In the genomic region with DNA sequence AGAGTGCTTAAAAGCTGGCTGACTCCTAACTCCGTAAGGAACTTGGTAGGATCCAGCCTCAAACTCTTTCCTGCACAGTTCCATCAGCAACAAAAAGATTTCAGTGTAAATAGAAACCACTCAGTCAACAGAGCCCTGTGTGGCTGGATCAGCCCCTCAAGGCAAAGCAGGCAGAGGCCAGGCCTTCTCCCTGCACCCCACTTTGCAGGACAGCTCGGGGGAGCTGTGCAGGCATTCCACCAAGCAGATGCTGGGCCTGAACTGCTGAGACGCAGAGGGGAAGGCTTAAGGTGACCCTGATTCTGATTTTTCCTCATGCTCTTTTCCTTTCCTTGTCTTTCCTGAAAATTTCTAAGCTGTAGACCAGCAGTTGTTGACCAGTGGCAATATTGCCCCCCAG, we compare ENCODE assay signal across 18 cellular contexts.
DNase-seq lines count a peak whose midpoint lies in the region; ATAC-seq and TF ChIP-seq lines count a peak whose summit lies in the region.
"Had no signal": no experiment of that assay in that cellular context is flagged by ENCODE, and none has a peak within 500 bp of the region (broad histone marks: within the 10 kb centered on the region; RNA-seq: fewer than 3 reads in every experiment).

No MANE protein-coding gene starts in this region.

- peaks cover 42 to 60% of the 10 kb centered on the region in 2 donors for H3K36me3 Mint-ChIP-seq in activated naive CD4-positive, alpha-beta T cell treated with anti-CD3 and anti-CD28 coated beads, Interleukin-2, amount 50 U/mL, for 72 hours
- H3K36me3 Mint-ChIP-seq in activated naive CD4-positive, alpha-beta T cell treated with anti-CD3 and anti-CD28 coated beads, Interleukin-2, amount 10 ng/mL, durations not matched to agents 7 days and 5 days, result peaks cover 66% of the 10 kb centered on the region
- peaks cover 68% of the 10 kb centered on the region for H3K36me3 Mint-ChIP-seq in activated CD4-positive, alpha-beta T cell treated with anti-CD3 and anti-CD28 coated beads, Interleukin-2, amount 10 ng/mL, durations not matched to agents 24 days and 14 days (ENCODE audit: low read depth)

- peak overlapping the region; percentile 97 for H3K27ac ChIP-seq in Karpas-422 (ENCODE audit: low read length)
- no peak overlapping the region for H3K27ac ChIP-seq in neuronal stem cell (replicated peaks; ENCODE audit: low read length)
- H3K27ac ChIP-seq in Peyer's patch, result no peak overlapping the region
- H3K27ac ChIP-seq: C4-2B, KMS-11 had no signal

- H3K4me2 ChIP-seq in Karpas-422 (ENCODE audit: low read depth, low read length, poor library complexity, severe bottlenecking) (peak overlapping the region; percentile 54), neuronal stem cell (ENCODE audit: insufficient read depth, low read length, poor library complexity, severe bottlenecking) (no peak overlapping the region)
- H3K4me2 ChIP-seq: A549, KMS-11 had no signal

- no peaks in the 10 kb centered on the region for H3K27me3 ChIP-seq in Karpas-422 (ENCODE audit: low read length)
- H3K27me3 ChIP-seq in neuronal stem cell (ENCODE audit: control insufficient read depth in 3 of 3, insufficient read depth in 3 of 3, low read depth in 1 of 3, low read length in 3 of 3), result no peaks in the 10 kb centered on the region
- H3K27me3 ChIP-seq in Peyer's patch, result no peaks in the 10 kb centered on the region
- H3K27me3 ChIP-seq: MG63 had no signal

- H3K36me3 ChIP-seq in Karpas-422 (ENCODE audit: insufficient read depth, low read length) (peaks cover 58% of the 10 kb centered on the region), neuronal stem cell (replicated peaks in 1 of 2; ENCODE audit: control insufficient read depth in 2 of 2, insufficient read depth in 2 of 2, low read length in 2 of 2) (no peaks in the 10 kb centered on the region), Peyer's patch (peaks cover 0 to 4% (median 0%) of the 10 kb centered on the region in 3 donors)
- H3K36me3 ChIP-seq: MG63 had no signal

- no peak overlapping the region for H2BK12ac ChIP-seq in neuronal stem cell (ENCODE audit: low read length)

- no CpG with 5 or more reads among the region's 3 CpGs for WGBS in neuronal stem cell (ENCODE audit: extremely low coverage in 2 of 2, insufficient read length in 2 of 2, insufficient replicate concordance in 1 of 2), 2 donors

- H3K9me3 ChIP-seq in Karpas-422 (ENCODE audit: low read length) (no peaks in the 10 kb centered on the region), neuronal stem cell (replicated peaks in 1 of 2; ENCODE audit: control insufficient read depth in 2 of 2, insufficient read depth in 1 of 2, low read depth in 1 of 2, low read length in 2 of 2) (peaks cover 0 to 6% of the 10 kb centered on the region in 2 donors), Peyer's patch (no peaks in the 10 kb centered on the region)

- no peak overlapping the region for H3K14ac ChIP-seq in neuronal stem cell (ENCODE audit: low read length)

- H2AK5ac ChIP-seq in neuronal stem cell (ENCODE audit: low read depth, low read length), result no peak overlapping the region

- H3K4me1 ChIP-seq in Karpas-422 (ENCODE audit: low read length) (peaks cover 86% of the 10 kb centered on the region), neuronal stem cell (ENCODE audit: control insufficient read depth in 2 of 2, insufficient read depth in 1 of 2, low read depth in 1 of 2, low read length in 2 of 2) (peaks cover 10 to 12% of the 10 kb centered on the region in 2 donors), Peyer's patch (peaks cover 0 to 7% (median under 1%) of the 10 kb centered on the region in 4 donors)

- H3K4me1 Mint-ChIP-seq in activated naive CD4-positive, alpha-beta T cell treated with anti-CD3 and anti-CD28 coated beads, Interleukin-2, amount 10 ng/mL, durations not matched to agents 7 days and 5 days, result peaks cover 2% of the 10 kb centered on the region
- H3K4me1 Mint-ChIP-seq in activated CD4-positive, alpha-beta T cell treated with anti-CD3 and anti-CD28 coated beads, Interleukin-2, amount 10 ng/mL, durations not matched to agents 24 days and 14 days, result peaks cover 31% of the 10 kb centered on the region

- H3K9me2 ChIP-seq in Karpas-422 (replicated peaks; ENCODE audit: insufficient read depth, low read length), result no peaks in the 10 kb centered on the region

- H3K27ac Mint-ChIP-seq in activated naive CD4-positive, alpha-beta T cell treated with anti-CD3 and anti-CD28 coated beads, Interleukin-2, amount 50 U/mL, for 72 hours, result peak overlapping the region; percentile 6 to 22
- no peak overlapping the region for H3K27ac Mint-ChIP-seq in activated naive CD4-positive, alpha-beta T cell treated with anti-CD3 and anti-CD28 coated beads, Interleukin-2, amount 10 ng/mL, durations not matched to agents 7 days and 5 days
- no peak overlapping the region for H3K27ac Mint-ChIP-seq in activated CD4-positive, alpha-beta T cell treated with anti-CD3 and anti-CD28 coated beads, Interleukin-2, amount 10 ng/mL, durations not matched to agents 24 days and 14 days

- no peak overlapping the region for H3K23ac ChIP-seq in neuronal stem cell (ENCODE audit: low read depth, low read length, poor library complexity)

- H3K18ac ChIP-seq in neuronal stem cell (ENCODE audit: low read length), result no peak overlapping the region

- no peak for TF ChIP-seq CTCF in Peyer's patch (IDR thresholded peaks at IDR 0.05)

- H4K91ac ChIP-seq in neuronal stem cell (ENCODE audit: low read depth, low read length, poor library complexity), result no peak overlapping the region

- no peak for DNase-seq in activated naive CD4-positive, alpha-beta T cell treated with anti-CD3 and anti-CD28 coated beads, Interleukin-2, amount 50 U/mL, for 72 hours (ENCODE audit: low spot score in 2 of 2)
- no peak for DNase-seq in activated naive CD4-positive, alpha-beta T cell treated with anti-CD3 and anti-CD28 coated beads, Interleukin-2, amount 10 ng/mL, durations not matched to agents 7 days and 5 days
- DNase-seq in Karpas-422, result peak; percentile 60
- DNase-seq in epidermal melanocyte (ENCODE audit: insufficient read length, low spot score), result peak; percentile 37
- DNase-seq in neuronal stem cell (ENCODE audit: low spot score), result no peak
- no peak for DNase-seq in Peyer's patch
- DNase-seq in activated CD4-positive, alpha-beta T cell treated with anti-CD3 and anti-CD28 coated beads, Interleukin-2, amount 10 ng/mL, durations not matched to agents 24 days and 14 days, result no peak
- DNase-seq: COR-L47, DMS153, H7, MG63, NCI-H1105, NCI-H1694 treated with DMSO at 0.1 percent for 48 hours, NCI-H774 had no signal

- no peak overlapping the region for H2AFZ ChIP-seq in Karpas-422 (ENCODE audit: low read length)
- peak overlapping the region; percentile 20 for H2AFZ ChIP-seq in neuronal stem cell (ENCODE audit: low read length)

- no peak overlapping the region for H3K4me3 Mint-ChIP-seq in activated naive CD4-positive, alpha-beta T cell treated with anti-CD3 and anti-CD28 coated beads, Interleukin-2, amount 10 ng/mL, durations not matched to agents 7 days and 5 days
- H3K4me3 Mint-ChIP-seq in activated CD4-positive, alpha-beta T cell treated with anti-CD3 and anti-CD28 coated beads, Interleukin-2, amount 10 ng/mL, durations not matched to agents 24 days and 14 days, result no peak overlapping the region

- peak overlapping the region; percentile 23; the same call in 1 of the 2 replicates for H3K4me3 ChIP-seq in Karpas-422 (ENCODE audit: low read length)
- H3K4me3 ChIP-seq in neuronal stem cell (ENCODE audit: low read length in 2 of 2), result no peak overlapping the region
- no peak overlapping the region for H3K4me3 ChIP-seq in Peyer's patch
- H3K4me3 ChIP-seq: A549, MG63 had no signal

- no peak overlapping the region for H3K4ac ChIP-seq in neuronal stem cell (ENCODE audit: low read length)

- no peaks in the 10 kb centered on the region for H3K79me1 ChIP-seq in neuronal stem cell (ENCODE audit: low read depth, low read length)

- H3K27me3 Mint-ChIP-seq in activated naive CD4-positive, alpha-beta T cell treated with anti-CD3 and anti-CD28 coated beads, Interleukin-2, amount 10 ng/mL, durations not matched to agents 7 days and 5 days, result no peaks in the 10 kb centered on the region
- no peaks in the 10 kb centered on the region for H3K27me3 Mint-ChIP-seq in activated CD4-positive, alpha-beta T cell treated with anti-CD3 and anti-CD28 coated beads, Interleukin-2, amount 10 ng/mL, durations not matched to agents 24 days and 14 days

- intact Hi-C loops in activated CD4-positive, alpha-beta T cell treated with anti-CD3 and anti-CD28 coated beads, Interleukin-2, amount 10 ng/mL, durations not matched to agents 24 days and 14 days (cut with micrococcal nuclease), result no loop called here

- peaks cover 50% of the 10 kb centered on the region for H3K79me2 ChIP-seq in Karpas-422 (ENCODE audit: low read length)

- no peaks in the 10 kb centered on the region for H4K20me1 ChIP-seq in Karpas-422 (ENCODE audit: insufficient read depth, low read depth, low read length)

- CTCF ChIA-PET in activated naive CD4-positive, alpha-beta T cell treated with anti-CD3 and anti-CD28 coated beads, Interleukin-2, amount 10 ng/mL, durations not matched to agents 7 days and 5 days (lab: Charles Lee), result no interaction called here

- no peaks in the 10 kb centered on the region for H3K9me3 Mint-ChIP-seq in activated naive CD4-positive, alpha-beta T cell treated with anti-CD3 and anti-CD28 coated beads, Interleukin-2, amount 50 U/mL, for 72 hours
- peaks cover 4% of the 10 kb centered on the region for H3K9me3 Mint-ChIP-seq in activated naive CD4-positive, alpha-beta T cell treated with anti-CD3 and anti-CD28 coated beads, Interleukin-2, amount 10 ng/mL, durations not matched to agents 7 days and 5 days
- H3K9me3 Mint-ChIP-seq in activated CD4-positive, alpha-beta T cell treated with anti-CD3 and anti-CD28 coated beads, Interleukin-2, amount 10 ng/mL, durations not matched to agents 24 days and 14 days, result peaks cover 3% of the 10 kb centered on the region

- H2BK5ac ChIP-seq in neuronal stem cell (ENCODE audit: low read length), result no peak overlapping the region

- no peak overlapping the region for H2BK120ac ChIP-seq in neuronal stem cell (ENCODE audit: low read depth, low read length)

- H4K8ac ChIP-seq in neuronal stem cell (ENCODE audit: low read depth, low read length), result no peak overlapping the region

- no peak for ATAC-seq in activated naive CD4-positive, alpha-beta T cell treated with anti-CD3 and anti-CD28 coated beads, Interleukin-2, amount 50 U/mL, for 72 hours
- no peak for ATAC-seq in GM18519 (IDR thresholded peaks at IDR 0.05; ENCODE audit: low FRiP score, unreplicated experiment)
- ATAC-seq: A549 had no signal

- TF ChIP-seq POLR2A in Peyer's patch (IDR thresholded peaks at IDR 0.05), result no peak

- no peak overlapping the region for H2BK15ac ChIP-seq in neuronal stem cell (ENCODE audit: low read length)

- H3K9ac ChIP-seq in Karpas-422 (ENCODE audit: low read length) (peak overlapping the region; percentile 64), neuronal stem cell (ENCODE audit: low read depth, low read length, poor library complexity) (no peak overlapping the region)
- H3K9ac ChIP-seq: KMS-11 had no signal

Comparison
In these comparisons a context has a peak if more than half of its experiments do, and no peak if none do; other contexts are left out.
1. H3K27ac Mint-ChIP-seq: peak in activated naive CD4-positive, alpha-beta T cell treated with anti-CD3 and anti-CD28 coated beads, Interleukin-2, amount 50 U/mL, for 72 hours (2 of 2); none in activated naive CD4-positive, alpha-beta T cell treated with anti-CD3 and anti-CD28 coated beads, Interleukin-2, amount 10 ng/mL, durations not matched to agents 7 days and 5 days (single experiment) and activated CD4-positive, alpha-beta T cell treated with anti-CD3 and anti-CD28 coated beads, Interleukin-2, amount 10 ng/mL, durations not matched to agents 24 days and 14 days (single experiment).
2. DNase-seq: peak in Karpas-422 (single experiment) and epidermal melanocyte (single experiment); none in activated naive CD4-positive, alpha-beta T cell treated with anti-CD3 and anti-CD28 coated beads, Interleukin-2, amount 50 U/mL, for 72 hours (0 of 2), activated naive CD4-positive, alpha-beta T cell treated with anti-CD3 and anti-CD28 coated beads, Interleukin-2, amount 10 ng/mL, durations not matched to agents 7 days and 5 days (single experiment), neuronal stem cell (single experiment), Peyer's patch (0 of 3) and activated CD4-positive, alpha-beta T cell treated with anti-CD3 and anti-CD28 coated beads, Interleukin-2, amount 10 ng/mL, durations not matched to agents 24 days and 14 days (single experiment).